In the genomic region with DNA sequence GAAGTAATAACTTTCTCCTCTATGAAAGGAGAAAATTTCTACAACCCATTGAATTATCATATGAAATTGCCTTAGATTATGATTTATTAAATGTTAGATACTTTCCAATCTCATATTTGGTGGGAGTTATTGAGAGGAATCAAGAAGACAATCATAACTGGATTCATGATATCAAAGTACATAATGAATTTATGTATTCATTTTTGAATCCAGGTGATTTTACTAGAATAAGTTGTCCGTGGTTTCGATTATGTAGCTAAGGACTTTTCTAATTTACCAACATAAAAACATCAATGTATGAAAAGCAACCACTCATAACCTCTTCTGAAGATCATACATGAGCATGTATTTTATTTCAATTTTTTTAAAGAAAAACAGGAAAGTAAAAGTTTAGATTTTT, we compare ENCODE assay signal across 7 cellular contexts.
"Had no signal": no experiment of that assay in that cellular context is flagged by ENCODE, and none has a peak within 500 bp of the region (broad histone marks: within the 10 kb centered on the region; RNA-seq: fewer than 3 reads in every experiment).

No MANE protein-coding gene starts in this region.

- FAIRE-seq: GM12878, GM12891, GM12892, GM18507, GM19239 had no signal

- ATAC-seq: GM12878 had no signal

- H3K4me3 ChIP-seq: GM12878 had no signal

- DNase-seq: GDM1, GF-D8 had no signal
